In the genomic region with DNA sequence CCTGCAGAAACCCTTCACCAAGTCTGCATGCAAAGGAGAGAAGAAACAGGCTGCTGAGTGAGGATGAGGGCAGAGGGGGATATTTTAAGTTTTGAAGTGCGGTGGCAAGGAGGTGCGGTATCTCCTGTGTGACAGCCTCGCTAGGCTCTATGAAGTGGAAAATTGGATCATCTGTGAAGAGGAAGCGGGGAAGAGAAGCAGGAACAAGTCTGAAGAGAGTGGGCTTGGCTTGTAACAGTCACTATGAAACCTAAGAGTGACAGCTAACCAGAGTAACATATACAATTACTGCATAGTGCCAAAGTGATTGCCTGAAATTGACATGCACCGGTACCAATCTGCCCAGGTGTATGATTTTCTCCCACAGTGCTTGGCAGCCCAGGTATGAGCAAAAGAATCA, we compare ENCODE assay signal across 11 cellular contexts.
DNase-seq lines count a peak whose midpoint lies in the region; ATAC-seq and TF ChIP-seq lines count a peak whose summit lies in the region.
"Had no signal": no experiment of that assay in that cellular context is flagged by ENCODE, and none has a peak within 500 bp of the region (broad histone marks: within the 10 kb centered on the region; RNA-seq: fewer than 3 reads in every experiment).

No MANE protein-coding gene starts in this region.

- H3K9me3 ChIP-seq in DND-41 (ENCODE audit: insufficient read depth, low read length, severe bottlenecking), result no peaks in the 10 kb centered on the region

- no peak overlapping the region for H3K4me2 ChIP-seq in DND-41 (ENCODE audit: insufficient read depth, low read length)

- peaks cover 10% of the 10 kb centered on the region; the same call in 1 of the 2 replicates for H4K20me1 ChIP-seq in DND-41 (ENCODE audit: insufficient read depth, low read length)

- no peak overlapping the region for H2AFZ ChIP-seq in DND-41 (ENCODE audit: low read depth, low read length)

- H3K27me3 ChIP-seq in DND-41 (ENCODE audit: insufficient read depth, low read length, poor library complexity), result no peaks in the 10 kb centered on the region

- peaks cover 98% of the 10 kb centered on the region for H3K79me2 ChIP-seq in DND-41 (ENCODE audit: insufficient read depth, low read length)

- ATAC-seq in DND-41 (ENCODE audit: insufficient read depth, low read depth), result peak; percentile 33; the same call in 1 of the 3 replicates
- ATAC-seq in GM19035 (IDR thresholded peaks at IDR 0.05; ENCODE audit: unreplicated experiment), result peak; percentile 40
- ATAC-seq in HG03064 (IDR thresholded peaks at IDR 0.05; ENCODE audit: low read depth, unreplicated experiment), result peak; percentile 45
- peak; percentile 70 to 72 for ATAC-seq in activated naive CD4-positive, alpha-beta T cell treated with anti-CD3 and anti-CD28 coated beads, Interleukin-2, amount 50 U/mL, for 72 hours

- TF ChIP-seq CTCF in DND-41 (IDR thresholded peaks at IDR 0.05; ENCODE audit: borderline replicate concordance, extremely low read depth, low read length, poor library complexity, severe bottlenecking), result no peak

- peak overlapping the region; percentile 78 to 80 for H3K27ac Mint-ChIP-seq in activated naive CD4-positive, alpha-beta T cell treated with anti-CD3 and anti-CD28 coated beads, Interleukin-2, amount 50 U/mL, for 72 hours

- DNase-seq in DND-41 (no peak), Ammon's horn (ENCODE audit: low spot score) (no peak), EL (no peak), UCSD-AML1 (lab: John Stamatoyannopoulos, UW; ENCODE audit: unreplicated experiment) (no peak), NCI-H187 (lab: John Stamatoyannopoulos, UW) (no peak)
- DNase-seq in activated naive CD4-positive, alpha-beta T cell treated with anti-CD3 and anti-CD28 coated beads, Interleukin-2, amount 50 U/mL, for 72 hours (ENCODE audit: low spot score in 2 of 2), result no peak
- DNase-seq: DMS79 treated with DMSO at 0.1 percent for 48 hours, NCI-H2081 had no signal

- peaks cover 13% of the 10 kb centered on the region; the same call in 1 of the 2 replicates for H3K36me3 ChIP-seq in DND-41 (ENCODE audit: insufficient read depth, low read length)

- H3K9ac ChIP-seq in DND-41 (ENCODE audit: low read depth, low read length), result no peak overlapping the region

- peaks cover 21% of the 10 kb centered on the region for H3K4me1 ChIP-seq in DND-41 (ENCODE audit: insufficient read depth, low read length)

- H3K4me3 ChIP-seq in DND-41 (ENCODE audit: low read depth in 1 of 2, low read length in 2 of 2), result no peak overlapping the region

- H3K27ac ChIP-seq in DND-41 (ENCODE audit: low read length), result peak overlapping the region; percentile 1; the same call in 1 of the 2 replicates

- H3K36me3 Mint-ChIP-seq in activated naive CD4-positive, alpha-beta T cell treated with anti-CD3 and anti-CD28 coated beads, Interleukin-2, amount 50 U/mL, for 72 hours, result peaks cover 8 to 45% of the 10 kb centered on the region in 2 donors

- H3K9me3 Mint-ChIP-seq in activated naive CD4-positive, alpha-beta T cell treated with anti-CD3 and anti-CD28 coated beads, Interleukin-2, amount 50 U/mL, for 72 hours, result peaks cover 3 to 16% of the 10 kb centered on the region in 2 donors
- H3K9me3 Mint-ChIP-seq: neural crest cell had no signal
